Comparison of ENCODE assay signal across 10 cellular contexts in the genomic region with DNA sequence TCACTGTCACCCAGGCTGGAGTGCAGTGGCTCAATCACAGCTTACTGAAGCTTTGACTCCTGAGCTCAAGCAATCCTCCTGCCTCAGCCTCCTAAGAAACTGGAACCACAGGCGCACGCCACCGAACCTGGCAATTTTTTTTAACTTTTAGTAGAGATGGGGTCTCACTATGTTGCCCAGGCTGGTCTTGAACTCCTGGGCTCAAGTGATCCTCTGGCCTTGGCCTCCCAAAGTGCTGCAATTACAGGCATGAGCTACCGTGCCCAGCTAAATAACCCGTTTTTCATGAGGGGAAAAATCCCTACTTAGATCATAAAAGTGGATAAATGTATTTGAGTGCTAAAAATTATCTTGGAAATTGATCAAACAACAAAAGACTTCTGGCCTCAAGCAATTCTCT.
"Had no signal": no experiment of that assay in that cellular context is flagged by ENCODE, and none has a peak within 500 bp of the region (broad histone marks: within the 10 kb centered on the region; RNA-seq: fewer than 3 reads in every experiment).

No MANE protein-coding gene starts in this region.

- H3K4me3 ChIP-seq: MG63, SJSA1, SK-N-MC had no signal

- DNase-seq: KG1, NCI-H1092, NCI-H510A, NCI-H774, Right ventricle myocardium superior had no signal

- FAIRE-seq: HTR-8/SVneo had no signal

- H3K4me1 ChIP-seq: SJSA1 had no signal

- H3K36me3 ChIP-seq: MG63, SJSA1 had no signal

- H3K9me3 ChIP-seq: MG63, SJSA1 had no signal

- H3K27me3 ChIP-seq: MG63, SJSA1 had no signal

- H3K27ac ChIP-seq: HL-60, SJSA1, SK-N-MC had no signal
